8 cellular contexts compared by ENCODE assay signal in the genomic region with DNA sequence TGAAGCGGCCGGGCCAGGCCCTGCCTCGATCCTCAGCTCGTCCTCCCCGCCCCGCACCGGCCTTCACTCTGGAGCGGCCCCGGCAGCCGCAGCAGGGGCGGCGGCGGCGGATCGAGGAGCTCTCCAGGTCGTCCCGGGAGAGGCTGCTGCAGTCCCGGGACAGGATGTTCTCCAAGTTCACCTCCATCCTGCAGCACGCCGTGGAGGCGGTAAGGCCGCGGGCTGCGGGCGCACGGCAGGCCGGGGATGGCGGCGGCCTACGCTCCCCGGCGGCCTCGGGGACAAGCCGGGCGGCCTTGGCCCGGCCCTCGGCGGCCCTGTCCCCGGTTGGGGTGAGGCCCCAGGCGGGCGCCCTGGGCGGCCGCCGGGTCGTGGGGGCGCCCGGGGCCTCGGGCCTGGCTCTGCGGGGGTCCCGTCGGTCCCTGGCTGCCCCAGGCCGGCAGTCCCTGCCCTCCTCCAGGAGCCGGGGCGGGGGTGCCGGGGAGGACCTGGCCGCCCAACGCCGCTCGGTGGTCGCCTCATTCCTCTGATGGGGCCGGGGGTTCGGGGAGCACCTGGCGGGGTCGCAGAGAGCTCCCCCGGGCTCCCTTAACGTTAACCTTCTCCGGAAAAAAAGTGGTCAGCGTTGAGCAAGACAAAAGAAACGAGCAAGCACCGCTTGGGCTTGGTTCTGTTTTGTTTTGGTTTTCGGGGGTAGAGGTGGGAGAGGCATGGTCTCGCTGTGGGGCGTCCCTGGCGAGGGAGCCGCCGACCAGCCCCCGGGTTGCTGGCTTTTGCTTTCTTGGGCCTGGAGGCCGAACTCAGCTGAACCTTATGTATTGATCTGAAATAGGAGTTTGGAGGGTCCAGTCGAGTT. TPM values are rescaled to one million over a fixed set of nuclear protein-coding genes. Genes with fewer than 3 reads are reported as not detected.
DNase-seq lines count a peak whose midpoint lies in the region; ATAC-seq lines count a peak whose summit lies in the region.

No MANE protein-coding gene starts in this region.

- H3K9me3 ChIP-seq in right cardiac atrium (ENCODE audit: control insufficient read depth, low read length), result no peaks in the 10 kb centered on the region

- H3K27ac ChIP-seq in angular gyrus (ENCODE audit: low read depth, low read length) (peak overlapping the region; percentile 66), right cardiac atrium (ENCODE audit: low read length) (peak overlapping the region; percentile 97)

- under 1% methylated on average over 79 of the region's 79 CpGs for WGBS in right cardiac atrium

- peak overlapping the region; percentile 90 for H3K4me3 ChIP-seq in right cardiac atrium (ENCODE audit: low read length)

- peak; percentile 46 for DNase-seq in AG20443 (ENCODE audit: low spot score)
- DNase-seq in RPMI8226, result peak; percentile 34
- DNase-seq in right cardiac atrium, result peak in 2 of 3 donors; percentile 20 to 63
- DNase-seq in retina, result peak; percentile 85
- DNase-seq in SIG-M5 treated with dmso at 0.1 percent for 504 hours (lab: John Stamatoyannopoulos, UW; ENCODE audit: unreplicated experiment), result no peak

- intact Hi-C loops in right cardiac atrium (cut with DNase I), result no loop called here

- no peaks in the 10 kb centered on the region for H3K27me3 ChIP-seq in right cardiac atrium (ENCODE audit: control insufficient read depth, insufficient read depth)

- no peaks in the 10 kb centered on the region for H3K4me1 ChIP-seq in right cardiac atrium (ENCODE audit: control insufficient read depth, insufficient read depth, low read length)

- peak; percentile 32 for ATAC-seq in GM18868 (IDR thresholded peaks at IDR 0.05; ENCODE audit: unreplicated experiment)
- ATAC-seq in HG03097 (IDR thresholded peaks at IDR 0.05; ENCODE audit: low FRiP score, unreplicated experiment), result peak; percentile 34
- ATAC-seq in right cardiac atrium, result peak; percentile 64 to 72

RNA-seq across cellular contexts. Expression of a gene that starts 0.6 kb away (rescaled TPM):
- total RNA-seq in right cardiac atrium, result 10 to 100 TPM; 25.1 to 30.2 (median 27.8) TPM
- 7.3 TPM for polyA plus RNA-seq in right cardiac atrium
